33 cellular contexts compared by ENCODE assay signal in genomic region chr12:105887131-105887530, GRCh38.
"Had no signal": no experiment of that assay in that cellular context is flagged by ENCODE, and none has a peak within 500 bp of the region (broad histone marks: within the 10 kb centered on the region; RNA-seq: fewer than 3 reads in every experiment).

No MANE protein-coding gene starts in this region.

- H3K27ac ChIP-seq: adrenal gland, body of pancreas, epithelial cell of prostate, esophagus squamous epithelium, gastroesophageal sphincter, heart right ventricle, VCaP had no signal

- H3K4me3 Mint-ChIP-seq: activated B cell treated with CpG ODN at 0.5 μM for 24 hours; activated CD8-positive, alpha-beta memory T cell treated with anti-CD3 and anti-CD28 coated beads, Interleukin-2, amount 10 ng/mL, durations not matched to agents 7 days and 5 days; activated CD8-positive, alpha-beta T cell treated with anti-CD3 and anti-CD28 coated beads for 36 hours; activated naive CD4-positive, alpha-beta T cell treated with anti-CD3 and anti-CD28 coated beads for 36 hours; activated naive CD4-positive, alpha-beta T cell treated with anti-CD3 and anti-CD28 coated beads, Interleukin-2, amount 50 U/mL, for 24 hours; activated naive CD8-positive, alpha-beta T cell treated with anti-CD3 and anti-CD28 coated beads for 36 hours; activated naive CD8-positive, alpha-beta T cell treated with anti-CD3 and anti-CD28 coated beads, Interleukin-2, amount 50 U/mL, for 24 hours; activated T-helper 1 cell treated with anti-CD3 and anti-CD28 coated beads, Interleukin-12 subunit alpha, Interleukin-12 subunit beta, Interleukin-2, Interleukin-4 antibody, amounts not matched to agents 30 ng/mL and 10 ng/mL and 1 ng/mL, durations not matched to agents 14 hours and 24 hours and 36 hours; effector memory CD8-positive, alpha-beta T cell had no signal

- H3K4me3 ChIP-seq: adrenal gland, body of pancreas, esophagus squamous epithelium, gastroesophageal sphincter, heart right ventricle had no signal

- H3K27me3 Mint-ChIP-seq: activated B cell treated with CpG ODN at 0.5 μM for 24 hours; activated CD8-positive, alpha-beta memory T cell treated with anti-CD3 and anti-CD28 coated beads, Interleukin-2, amount 10 ng/mL, durations not matched to agents 7 days and 5 days; activated CD8-positive, alpha-beta T cell treated with anti-CD3 and anti-CD28 coated beads for 36 hours; activated naive CD4-positive, alpha-beta T cell treated with anti-CD3 and anti-CD28 coated beads, Interleukin-2, amount 50 U/mL, for 24 hours; activated naive CD8-positive, alpha-beta T cell treated with anti-CD3 and anti-CD28 coated beads for 36 hours; activated naive CD8-positive, alpha-beta T cell treated with anti-CD3 and anti-CD28 coated beads, Interleukin-2, amount 50 U/mL, for 24 hours; effector memory CD8-positive, alpha-beta T cell had no signal

- H3K27ac Mint-ChIP-seq: activated B cell treated with CpG ODN at 0.5 μM for 24 hours; activated CD8-positive, alpha-beta memory T cell treated with anti-CD3 and anti-CD28 coated beads, Interleukin-2, amount 10 ng/mL, durations not matched to agents 7 days and 5 days; activated CD8-positive, alpha-beta T cell treated with anti-CD3 and anti-CD28 coated beads for 36 hours; activated naive CD4-positive, alpha-beta T cell treated with anti-CD3 and anti-CD28 coated beads for 36 hours; activated naive CD4-positive, alpha-beta T cell treated with anti-CD3 and anti-CD28 coated beads, Interleukin-2, amount 50 U/mL, for 24 hours; activated naive CD8-positive, alpha-beta T cell treated with anti-CD3 and anti-CD28 coated beads for 36 hours; activated naive CD8-positive, alpha-beta T cell treated with anti-CD3 and anti-CD28 coated beads, Interleukin-2, amount 50 U/mL, for 24 hours; activated T-helper 1 cell treated with anti-CD3 and anti-CD28 coated beads, Interleukin-12 subunit alpha, Interleukin-12 subunit beta, Interleukin-2, Interleukin-4 antibody, amounts not matched to agents 30 ng/mL and 10 ng/mL and 1 ng/mL, durations not matched to agents 14 hours and 24 hours and 36 hours; activated T-helper 2 cell treated with anti-CD3 and anti-CD28 coated beads, Interferon-gamma antibody, Interleukin-2, Interleukin-4, amounts not matched to agents 10 μg/mL and 5 μg/mL and 100 μg/mL, durations not matched to agents 14 hours and 24 hours and 36 hours; effector memory CD8-positive, alpha-beta T cell had no signal

- H3K4me1 ChIP-seq: adrenal gland, body of pancreas, esophagus squamous epithelium, gastroesophageal sphincter had no signal

- H3K9me3 Mint-ChIP-seq: activated CD8-positive, alpha-beta T cell treated with anti-CD3 and anti-CD28 coated beads for 36 hours; activated naive CD4-positive, alpha-beta T cell treated with anti-CD3 and anti-CD28 coated beads for 36 hours; activated naive CD4-positive, alpha-beta T cell treated with anti-CD3 and anti-CD28 coated beads, Interleukin-2, amount 50 U/mL, for 24 hours; activated naive CD8-positive, alpha-beta T cell treated with anti-CD3 and anti-CD28 coated beads for 36 hours; activated T-helper 1 cell treated with anti-CD3 and anti-CD28 coated beads, Interleukin-12 subunit alpha, Interleukin-12 subunit beta, Interleukin-2, Interleukin-4 antibody, amounts not matched to agents 30 ng/mL and 10 ng/mL and 1 ng/mL, durations not matched to agents 14 hours and 24 hours and 36 hours; activated T-helper 2 cell treated with anti-CD3 and anti-CD28 coated beads, Interferon-gamma antibody, Interleukin-2, Interleukin-4, amounts not matched to agents 10 μg/mL and 5 μg/mL and 100 μg/mL, durations not matched to agents 14 hours and 24 hours and 36 hours; effector memory CD8-positive, alpha-beta T cell had no signal

- H3K9me3 ChIP-seq: adrenal gland, body of pancreas, esophagus squamous epithelium had no signal

- H3K27me3 ChIP-seq: adrenal gland, body of pancreas, esophagus squamous epithelium, gastroesophageal sphincter, heart right ventricle had no signal

- ATAC-seq: activated CD4-positive, CD25-positive, alpha-beta regulatory T cell treated with anti-CD3 and anti-CD28 coated beads, Interleukin-2, amount 50 U/mL, for 24 hours; activated CD8-positive, alpha-beta memory T cell treated with anti-CD3 and anti-CD28 coated beads, Interleukin-2, amount 10 ng/mL, durations not matched to agents 7 days and 5 days; activated CD8-positive, alpha-beta T cell treated with anti-CD3 and anti-CD28 coated beads for 36 hours; activated naive CD8-positive, alpha-beta T cell treated with anti-CD3 and anti-CD28 coated beads, Interleukin-2, amount 50 U/mL, for 24 hours; body of pancreas; effector memory CD8-positive, alpha-beta T cell; gastroesophageal sphincter; heart right ventricle had no signal

- DNase-seq: activated B cell treated with CpG ODN at 0.5 μM for 24 hours; activated CD4-positive, alpha-beta T cell treated with anti-CD3 and anti-CD28 coated beads for 48 hours; activated CD4-positive, alpha-beta T cell treated with anti-CD3 and anti-CD28 coated beads, Interleukin-2, amount 50 U/mL, for 1 hour; activated CD4-positive, alpha-beta T cell treated with anti-CD3 and anti-CD28 coated beads, Interleukin-2, amount 50 U/mL, for 48 hours; activated CD8-positive, alpha-beta memory T cell treated with anti-CD3 and anti-CD28 coated beads, Interleukin-2, amount 10 ng/mL, durations not matched to agents 7 days and 5 days; activated CD8-positive, alpha-beta memory T cell treated with anti-CD3 and anti-CD28 coated beads, Interleukin-2, amount 50 U/mL, for 4 hours; activated CD8-positive, alpha-beta T cell treated with anti-CD3 and anti-CD28 coated beads for 36 hours; activated effector memory CD4-positive, alpha-beta T cell treated with anti-CD3 and anti-CD28 coated beads, Interleukin-2, amount 50 U/mL, for 16 hours; activated naive CD4-positive, alpha-beta T cell treated with anti-CD3 and anti-CD28 coated beads for 36 hours; activated naive CD8-positive, alpha-beta T cell treated with anti-CD3 and anti-CD28 coated beads for 36 hours; activated naive CD8-positive, alpha-beta T cell treated with anti-CD3 and anti-CD28 coated beads, Interleukin-2, amount 50 U/mL, for 24 hours; activated T-cell treated with anti-CD3 and anti-CD28 coated beads, Interleukin-2, amount 50 U/mL, for 1 hour; activated T-cell treated with anti-CD3 and anti-CD28 coated beads, Interleukin-2, amount 50 U/mL, for 48 hours; adrenal gland; amygdala; aorta; body of pancreas; caudate nucleus; cortex of kidney; dermis blood vessel endothelial cell; effector CD4-positive, alpha-beta T cell; effector memory CD8-positive, alpha-beta T cell; esophagus squamous epithelium; foreskin melanocyte; heart right ventricle; T-helper 2 cell had no signal

- H3K4me1 Mint-ChIP-seq: activated B cell treated with CpG ODN at 0.5 μM for 24 hours; activated CD8-positive, alpha-beta memory T cell treated with anti-CD3 and anti-CD28 coated beads, Interleukin-2, amount 10 ng/mL, durations not matched to agents 7 days and 5 days; activated naive CD4-positive, alpha-beta T cell treated with anti-CD3 and anti-CD28 coated beads, Interleukin-2, amount 50 U/mL, for 24 hours; activated naive CD8-positive, alpha-beta T cell treated with anti-CD3 and anti-CD28 coated beads for 36 hours; activated naive CD8-positive, alpha-beta T cell treated with anti-CD3 and anti-CD28 coated beads, Interleukin-2, amount 50 U/mL, for 24 hours had no signal

- H3K36me3 ChIP-seq: adrenal gland, esophagus squamous epithelium, gastroesophageal sphincter, heart right ventricle had no signal

- H3K36me3 Mint-ChIP-seq: activated CD8-positive, alpha-beta memory T cell treated with anti-CD3 and anti-CD28 coated beads, Interleukin-2, amount 10 ng/mL, durations not matched to agents 7 days and 5 days; activated naive CD4-positive, alpha-beta T cell treated with anti-CD3 and anti-CD28 coated beads, Interleukin-2, amount 50 U/mL, for 24 hours; activated naive CD8-positive, alpha-beta T cell treated with anti-CD3 and anti-CD28 coated beads for 36 hours had no signal
